Comparison of ENCODE assay signal across 21 cellular contexts in genomic region chr5:131366428-131366827, GRCh38.
DNase-seq lines count a peak whose midpoint lies in the region; ATAC-seq and TF ChIP-seq lines count a peak whose summit lies in the region.
"Had no signal": no experiment of that assay in that cellular context is flagged by ENCODE, and none has a peak within 500 bp of the region (broad histone marks: within the 10 kb centered on the region; RNA-seq: fewer than 3 reads in every experiment).

No MANE protein-coding gene starts in this region.

- no peak overlapping the region for H3K4me3 Mint-ChIP-seq in T-helper 1 cell treated with Interleukin-12 subunit alpha and Interleukin-12 subunit beta and Interleukin-4 antibody, amounts not matched to agents 30 μg/mL and 1 μg/mL, for 36 hours
- H3K4me3 Mint-ChIP-seq in CD4-positive, alpha-beta T cell: peak overlapping the region; percentile 1
- H3K4me3 Mint-ChIP-seq in activated naive CD8-positive, alpha-beta T cell: no peak overlapping the region
- H3K4me3 Mint-ChIP-seq: nephron progenitor cell, WTC11 had no signal

- H3K27me3 Mint-ChIP-seq in T-helper 1 cell treated with Interleukin-12 subunit alpha and Interleukin-12 subunit beta and Interleukin-4 antibody, amounts not matched to agents 30 μg/mL and 1 μg/mL, for 36 hours (ENCODE audit: low read depth): no peaks in the 10 kb centered on the region
- H3K27me3 Mint-ChIP-seq in CD4-positive, alpha-beta T cell: no peaks in the 10 kb centered on the region
- no peaks in the 10 kb centered on the region for H3K27me3 Mint-ChIP-seq in activated naive CD8-positive, alpha-beta T cell
- H3K27me3 Mint-ChIP-seq: progenitor cell of endocrine pancreas had no signal

- DNase-seq in T-helper 1 cell (no peak), iris pigment epithelial cell (ENCODE audit: low read depth) (peak; percentile 21), cerebellar cortex (ENCODE audit: low spot score) (no peak)
- DNase-seq in CD4-positive, alpha-beta T cell: no peak
- DNase-seq in stimulated activated CD4-positive, alpha-beta T cell treated with anti-CD3 and anti-CD28 coated beads, Interleukin-15, amount 100 ng/mL, for 24 hours: no peak
- DNase-seq: activated CD8-positive, alpha-beta memory T cell treated with anti-CD3 and anti-CD28 coated beads, Interleukin-2, amount 50 U/mL, for 4 hours; BE2C; dorsolateral prefrontal cortex; left cardiac atrium; mesendoderm; NCI-H1417 treated with DMSO at 0.1 percent for 48 hours; nephron progenitor cell; SHP77; stimulated activated CD4-positive, alpha-beta T cell treated with anti-CD3 and anti-CD28 coated beads, Interleukin-1b, Interleukin-23, amount 100 ng/mL, for 48 hours had no signal

- H3K9me3 Mint-ChIP-seq in T-helper 1 cell treated with Interleukin-12 subunit alpha and Interleukin-12 subunit beta and Interleukin-4 antibody, amounts not matched to agents 30 μg/mL and 1 μg/mL, for 36 hours: no peaks in the 10 kb centered on the region
- H3K9me3 Mint-ChIP-seq in CD4-positive, alpha-beta T cell: peaks cover 2% of the 10 kb centered on the region
- peaks cover 3% of the 10 kb centered on the region for H3K9me3 Mint-ChIP-seq in activated naive CD8-positive, alpha-beta T cell (ENCODE audit: low read depth)

- no peaks in the 10 kb centered on the region for H3K27me3 ChIP-seq in CD4-positive, alpha-beta T cell (ENCODE audit: control insufficient read depth, insufficient read depth, low read length)
- H3K27me3 ChIP-seq: BE2C, dorsolateral prefrontal cortex, gastroesophageal sphincter had no signal

- H3K9me3 ChIP-seq in CD4-positive, alpha-beta T cell (ENCODE audit: control insufficient read depth, low read length): no peaks in the 10 kb centered on the region
- H3K9me3 ChIP-seq: BE2C, gastroesophageal sphincter had no signal

- ATAC-seq in CD4-positive, alpha-beta T cell (ENCODE audit: poor library complexity): no peak
- no peak for ATAC-seq in HG03571 (IDR thresholded peaks at IDR 0.05; ENCODE audit: unreplicated experiment)
- ATAC-seq: gastroesophageal sphincter, left cardiac atrium, WTC11 had no signal

- no peak overlapping the region for H3K27ac ChIP-seq in CD4-positive, alpha-beta T cell (ENCODE audit: low read depth, low read length)
- H3K27ac ChIP-seq: 22Rv1, gastroesophageal sphincter had no signal

- POLR2A ChIA-PET in CD4-positive, alpha-beta T cell (lab: Charles Lee): interaction anchor here (0.6 to 3.5 kb wide), 7 partner anchors 8 to 103 kb away, joined by 3 to 21 read pairs (median 7); partner anchors contain the start of gene CDC42SE2

- no peak for TF ChIP-seq CTCF in CD4-positive, alpha-beta T cell (IDR thresholded peaks at IDR 0.05)

- peak overlapping the region; percentile 35 for H3K27ac Mint-ChIP-seq in T-helper 1 cell treated with Interleukin-12 subunit alpha and Interleukin-12 subunit beta and Interleukin-4 antibody, amounts not matched to agents 30 μg/mL and 1 μg/mL, for 36 hours
- peak overlapping the region; percentile 81 for H3K27ac Mint-ChIP-seq in CD4-positive, alpha-beta T cell
- peak overlapping the region; percentile 96 for H3K27ac Mint-ChIP-seq in activated naive CD8-positive, alpha-beta T cell
- H3K27ac Mint-ChIP-seq: nephron progenitor cell, progenitor cell of endocrine pancreas, WTC11 had no signal

- H3K4me1 Mint-ChIP-seq in T-helper 1 cell treated with Interleukin-12 subunit alpha and Interleukin-12 subunit beta and Interleukin-4 antibody, amounts not matched to agents 30 μg/mL and 1 μg/mL, for 36 hours (ENCODE audit: low read depth): peaks cover 68% of the 10 kb centered on the region
- peaks cover 90% of the 10 kb centered on the region for H3K4me1 Mint-ChIP-seq in CD4-positive, alpha-beta T cell (ENCODE audit: low read depth)
- H3K4me1 Mint-ChIP-seq in activated naive CD8-positive, alpha-beta T cell (ENCODE audit: low read depth): peaks cover 85% of the 10 kb centered on the region
- H3K4me1 Mint-ChIP-seq: nephron progenitor cell had no signal

- CTCF ChIA-PET in CD4-positive, alpha-beta T cell (lab: Charles Lee): interaction anchor here (1.6 to 2.0 kb wide), 2 partner anchors 11 to 16 kb away, joined by 5 to 7 read pairs; no protein-coding TSS in a partner anchor

- intact Hi-C loops in CD4-positive, alpha-beta T cell (cut with DNase I, micrococcal nuclease): loop anchor here in 1 of 2 experiments (5.0 kb wide), 2 partner anchors 39 to 51 kb away; no protein-coding TSS in a partner anchor

- peaks cover 42% of the 10 kb centered on the region for H3K36me3 Mint-ChIP-seq in T-helper 1 cell treated with Interleukin-12 subunit alpha and Interleukin-12 subunit beta and Interleukin-4 antibody, amounts not matched to agents 30 μg/mL and 1 μg/mL, for 36 hours (ENCODE audit: low read depth)
- peaks cover 76% of the 10 kb centered on the region for H3K36me3 Mint-ChIP-seq in CD4-positive, alpha-beta T cell (ENCODE audit: low read depth)
- H3K36me3 Mint-ChIP-seq in activated naive CD8-positive, alpha-beta T cell: peaks cover 27% of the 10 kb centered on the region
- H3K36me3 Mint-ChIP-seq: WTC11 had no signal

Comparison
In these comparisons a context has a peak if more than half of its experiments do, and no peak if none do; other contexts are left out.
1. H3K27ac Mint-ChIP-seq: peak in every context shown above with its lines; median percentile 96 in activated naive CD8-positive, alpha-beta T cell; 81 in CD4-positive, alpha-beta T cell; 35 in T-helper 1 cell treated with Interleukin-12 subunit alpha and Interleukin-12 subunit beta and Interleukin-4 antibody, amounts not matched to agents 30 μg/mL and 1 μg/mL, for 36 hours.